In genomic region chr13:50130686-50131051, GRCh38 we compare ENCODE assay signal across 8 cellular contexts.
DNase-seq lines count a peak whose midpoint lies in the region; ATAC-seq and TF ChIP-seq lines count a peak whose summit lies in the region.

No MANE protein-coding gene starts in this region.

- no peaks in the 10 kb centered on the region for H3K9me3 Mint-ChIP-seq in activated naive CD8-positive, alpha-beta T cell treated with anti-CD3 and anti-CD28 coated beads, Interleukin-2, amount 50 U/mL, for 24 hours

- H3K27me3 ChIP-seq in HUES48 (ENCODE audit: control insufficient read depth, insufficient read depth, low read length) = peaks cover 100% of the 10 kb centered on the region
- H3K27me3 ChIP-seq in spleen (replicated peaks in 1 of 7) = peaks cover 8 to 81% (median 65%) of the 10 kb centered on the region in 7 donors

- H3K4me1 ChIP-seq in HUES48 (ENCODE audit: control insufficient read depth, insufficient read depth, low read length) (peaks cover 46% of the 10 kb centered on the region), spleen (peaks cover 16 to 80% (median 71%) of the 10 kb centered on the region in 6 donors)

- TF ChIP-seq CTCF in spleen (IDR thresholded peaks at IDR 0.05 in 8 of 11, conservative IDR thresholded peaks at IDR 0.05 in 3 of 11) = no peak

- peak overlapping the region; percentile 65 for H3K27ac Mint-ChIP-seq in activated naive CD8-positive, alpha-beta T cell treated with anti-CD3 and anti-CD28 coated beads, Interleukin-2, amount 50 U/mL, for 24 hours

- peaks cover 78% of the 10 kb centered on the region for H3K27me3 Mint-ChIP-seq in activated naive CD8-positive, alpha-beta T cell treated with anti-CD3 and anti-CD28 coated beads, Interleukin-2, amount 50 U/mL, for 24 hours

- H3K36me3 ChIP-seq in HUES48 (ENCODE audit: control insufficient read depth, insufficient read depth, low read length) (no peaks in the 10 kb centered on the region), spleen (no peaks in the 10 kb centered on the region)

- peaks cover 61% of the 10 kb centered on the region for H3K4me1 Mint-ChIP-seq in activated naive CD8-positive, alpha-beta T cell treated with anti-CD3 and anti-CD28 coated beads, Interleukin-2, amount 50 U/mL, for 24 hours

- no peak for TF ChIP-seq POLR2A in spleen (IDR thresholded peaks at IDR 0.05)

- H3K4me3 ChIP-seq in HUES48 (ENCODE audit: low read depth, low read length) (peak overlapping the region; percentile 58), iPS-11a (ENCODE audit: low read depth, low read length) (peak overlapping the region; percentile 8), spleen (peak overlapping the region; percentile 4 to 69 (median 36))

- H3K36me3 Mint-ChIP-seq in activated naive CD8-positive, alpha-beta T cell treated with anti-CD3 and anti-CD28 coated beads, Interleukin-2, amount 50 U/mL, for 24 hours (ENCODE audit: low read depth) = peaks cover 5% of the 10 kb centered on the region

- peak overlapping the region; percentile 73 for H3K4me3 Mint-ChIP-seq in activated naive CD8-positive, alpha-beta T cell treated with anti-CD3 and anti-CD28 coated beads, Interleukin-2, amount 50 U/mL, for 24 hours

- ATAC-seq in activated naive CD8-positive, alpha-beta T cell treated with anti-CD3 and anti-CD28 coated beads, Interleukin-2, amount 50 U/mL, for 24 hours = peak; percentile 20

- intact Hi-C loops in spleen (cut with DNase I; ENCODE audit: low total_unique reads) = no loop called here

- 1 to 3% (median 1%) methylated on average over 21 of the region's 21 CpGs for WGBS in spleen, 5 donors

- H3K27ac ChIP-seq in HUES48 (ENCODE audit: low read depth, low read length) (no peak overlapping the region), spleen (peak overlapping the region in 3 of 8 donors; percentile 45 to 71 (median 53))

- no peak overlapping the region for H3K9ac ChIP-seq in HUES48 (ENCODE audit: low read depth, low read length)

- DNase-seq in ELR (ENCODE audit: low read depth) (peak; percentile 61), spleen (peak; percentile 84), NCI-H82 treated with DMSO at 0.1 percent for 48 hours (lab: John Stamatoyannopoulos, UW; ENCODE audit: unreplicated experiment) (no peak), iPS-NIHi7 (ENCODE audit: extremely low spot score) (no peak), NCI-H2029 (lab: John Stamatoyannopoulos, UW) (no peak)
- peak; percentile 18 for DNase-seq in activated naive CD8-positive, alpha-beta T cell treated with anti-CD3 and anti-CD28 coated beads, Interleukin-2, amount 50 U/mL, for 24 hours

- H3K9me3 ChIP-seq in HUES48 (ENCODE audit: control insufficient read depth, insufficient read depth, low read length) = no peaks in the 10 kb centered on the region
- no peaks in the 10 kb centered on the region for H3K9me3 ChIP-seq in spleen

Comparison
In these comparisons a context has a peak if more than half of its experiments do, and no peak if none do; other contexts are left out.
1. DNase-seq: peak in ELR (single experiment), activated naive CD8-positive, alpha-beta T cell treated with anti-CD3 and anti-CD28 coated beads, Interleukin-2, amount 50 U/mL, for 24 hours (single experiment) and spleen (single experiment); none in NCI-H82 treated with DMSO at 0.1 percent for 48 hours (single experiment), iPS-NIHi7 (single experiment) and NCI-H2029 (single experiment).
2. H3K4me3 ChIP-seq: peak in every context shown above with its lines; median percentile 58 in HUES48; 36 in spleen; 8 in iPS-11a.